ENCODE assay signal across 18 cellular contexts in genomic region chr17:48038687-48039086, GRCh38. TPM values are rescaled to one million over a fixed set of nuclear protein-coding genes. Genes with fewer than 3 reads are reported as not detected.
DNase-seq lines count a peak whose midpoint lies in the region; ATAC-seq and TF ChIP-seq lines count a peak whose summit lies in the region.
"Had no signal": no experiment of that assay in that cellular context is flagged by ENCODE, and none has a peak within 500 bp of the region (broad histone marks: within the 10 kb centered on the region; RNA-seq: fewer than 3 reads in every experiment).

No MANE protein-coding gene starts in this region.

- TF ChIP-seq CTCF in testis (IDR thresholded peaks at IDR 0.05) = no peak

- peaks cover 0 to 12% (median 7%) of the 10 kb centered on the region in 4 donors for H3K4me1 Mint-ChIP-seq in CD4-positive, CD25-positive, alpha-beta regulatory T cell
- H3K4me1 Mint-ChIP-seq in CD8-positive, alpha-beta memory T cell = peaks cover 4 to 15% (median 10%) of the 10 kb centered on the region in 3 donors
- peaks cover 20% of the 10 kb centered on the region for H3K4me1 Mint-ChIP-seq in activated naive CD8-positive, alpha-beta T cell treated with anti-CD3 and anti-CD28 coated beads, Interleukin-2, amount 10 ng/mL, durations not matched to agents 7 days and 5 days
- peaks cover 7 to 10% of the 10 kb centered on the region in 2 donors for H3K4me1 Mint-ChIP-seq in natural killer cell treated with Interleukin-12 subunit alpha and Interleukin-12 subunit beta and Interleukin-15 and Interleukin-18, amount 100 ng/mL, for 72 hours (ENCODE audit: low read depth in 2 of 2)

- H3K27me3 ChIP-seq in CD4-positive, CD25-positive, alpha-beta regulatory T cell (ENCODE audit: control insufficient read depth, insufficient read depth, low read length) = peaks cover 15% of the 10 kb centered on the region
- peaks cover 15% of the 10 kb centered on the region for H3K27me3 ChIP-seq in CD8-positive, alpha-beta memory T cell (ENCODE audit: insufficient read depth, low read length, poor library complexity, severe bottlenecking)
- H3K27me3 ChIP-seq in testis = no peaks in the 10 kb centered on the region
- H3K27me3 ChIP-seq: ascending aorta, foreskin keratinocyte had no signal

- peak overlapping the region in 1 of 3 donors; percentile 18 for H3K27ac Mint-ChIP-seq in CD4-positive, CD25-positive, alpha-beta regulatory T cell
- no peak overlapping the region for H3K27ac Mint-ChIP-seq in CD8-positive, alpha-beta memory T cell
- no peak overlapping the region for H3K27ac Mint-ChIP-seq in activated naive CD8-positive, alpha-beta T cell treated with anti-CD3 and anti-CD28 coated beads, Interleukin-2, amount 10 ng/mL, durations not matched to agents 7 days and 5 days
- peak overlapping the region in 1 of 2 donors; percentile 79 for H3K27ac Mint-ChIP-seq in natural killer cell treated with Interleukin-12 subunit alpha and Interleukin-12 subunit beta and Interleukin-15 and Interleukin-18, amount 100 ng/mL, for 72 hours

- CTCF ChIA-PET in CD8-positive, alpha-beta memory T cell (lab: Charles Lee) = interaction anchor here (1.0 to 4.7 kb wide), 2 partner anchors 10 to 13 kb away, joined by 3 to 47 read pairs; partner anchors contain the start of gene NFE2L1

- no peak overlapping the region for H3K27ac ChIP-seq in CD4-positive, CD25-positive, alpha-beta regulatory T cell (ENCODE audit: insufficient read depth, low read length, poor library complexity, severe bottlenecking)
- no peak overlapping the region for H3K27ac ChIP-seq in CD8-positive, alpha-beta memory T cell (ENCODE audit: low read depth, low read length)
- no peak overlapping the region for H3K27ac ChIP-seq in testis
- H3K27ac ChIP-seq: foreskin keratinocyte, PC-9 had no signal

- H3K4me3 ChIP-seq in CD4-positive, CD25-positive, alpha-beta regulatory T cell (ENCODE audit: low read depth, low read length) = no peak overlapping the region
- no peak overlapping the region for H3K4me3 ChIP-seq in CD8-positive, alpha-beta memory T cell (ENCODE audit: low read length)
- no peak overlapping the region for H3K4me3 ChIP-seq in testis
- H3K4me3 ChIP-seq: HAP-1 had no signal

- peak overlapping the region in 3 of 4 donors; percentile 45 to 87 (median 78) for H3K4me3 Mint-ChIP-seq in CD4-positive, CD25-positive, alpha-beta regulatory T cell
- peak overlapping the region in 4 of 7 donors; percentile 55 to 88 (median 76) for H3K4me3 Mint-ChIP-seq in CD8-positive, alpha-beta memory T cell
- peak overlapping the region; percentile 94 for H3K4me3 Mint-ChIP-seq in activated naive CD8-positive, alpha-beta T cell treated with anti-CD3 and anti-CD28 coated beads, Interleukin-2, amount 10 ng/mL, durations not matched to agents 7 days and 5 days
- H3K4me3 Mint-ChIP-seq in natural killer cell treated with Interleukin-12 subunit alpha and Interleukin-12 subunit beta and Interleukin-15 and Interleukin-18, amount 100 ng/mL, for 72 hours = peak overlapping the region; percentile 78

- H3K36me3 Mint-ChIP-seq in CD4-positive, CD25-positive, alpha-beta regulatory T cell = no peaks in the 10 kb centered on the region
- H3K36me3 Mint-ChIP-seq in CD8-positive, alpha-beta memory T cell = no peaks in the 10 kb centered on the region
- H3K36me3 Mint-ChIP-seq in activated naive CD8-positive, alpha-beta T cell treated with anti-CD3 and anti-CD28 coated beads, Interleukin-2, amount 10 ng/mL, durations not matched to agents 7 days and 5 days = peaks cover 2% of the 10 kb centered on the region
- no peaks in the 10 kb centered on the region for H3K36me3 Mint-ChIP-seq in natural killer cell treated with Interleukin-12 subunit alpha and Interleukin-12 subunit beta and Interleukin-15 and Interleukin-18, amount 100 ng/mL, for 72 hours
- H3K36me3 Mint-ChIP-seq: stimulated activated memory B cell treated with anti-CD40 and anti-IgM and Interleukin-4, amounts not matched to agents 10 μg/mL and 1 μg/mL and 100 μg/mL, for 72 hours had no signal

- intact Hi-C loops in testis (cut with DNase I; ENCODE audit: low total_unique reads) = loop anchor here (5.0 kb wide), 1 partner anchor 34 kb away; no protein-coding TSS in a partner anchor

- peaks cover 14% of the 10 kb centered on the region for H3K4me1 ChIP-seq in CD4-positive, CD25-positive, alpha-beta regulatory T cell (ENCODE audit: control insufficient read depth, insufficient read depth, low read length, poor library complexity, severe bottlenecking)
- H3K4me1 ChIP-seq in CD8-positive, alpha-beta memory T cell (ENCODE audit: insufficient read depth, low read length) = peaks cover 5% of the 10 kb centered on the region
- H3K4me1 ChIP-seq in testis = peaks cover 9% of the 10 kb centered on the region
- H3K4me1 ChIP-seq: HAP-1 had no signal

- TF ChIP-seq POLR2A in testis (IDR thresholded peaks at IDR 0.05) = no peak

- no peak for DNase-seq in CD4-positive, CD25-positive, alpha-beta regulatory T cell
- DNase-seq in CD8-positive, alpha-beta memory T cell = no peak
- DNase-seq in activated naive CD8-positive, alpha-beta T cell treated with anti-CD3 and anti-CD28 coated beads, Interleukin-2, amount 10 ng/mL, durations not matched to agents 7 days and 5 days = no peak
- no peak for DNase-seq in natural killer cell treated with Interleukin-12 subunit alpha and Interleukin-12 subunit beta and Interleukin-15 and Interleukin-18, amount 100 ng/mL, for 72 hours (ENCODE audit: low spot score)
- DNase-seq in NCI-H1694 (lab: John Stamatoyannopoulos, UW) (no peak), testis (no peak)
- DNase-seq: activated gamma-delta T cell treated with Interleukin-2 at 50 U/mL for 16 hours, foreskin keratinocyte, MV-4-11, NCI-H1930, NCI-H2227 treated with DMSO at 0.1 percent for 48 hours, NCI-H82, PC-9, transverse colon had no signal

- H3K9me3 ChIP-seq in CD4-positive, CD25-positive, alpha-beta regulatory T cell (ENCODE audit: control insufficient read depth in 2 of 2, low read length in 2 of 2) = no peaks in the 10 kb centered on the region
- H3K9me3 ChIP-seq in CD8-positive, alpha-beta memory T cell (ENCODE audit: low read length) = no peaks in the 10 kb centered on the region
- no peaks in the 10 kb centered on the region for H3K9me3 ChIP-seq in testis
- H3K9me3 ChIP-seq: ascending aorta, HAP-1, transverse colon had no signal

- POLR2A ChIA-PET in CD8-positive, alpha-beta memory T cell (lab: Charles Lee) = no interaction called here
- POLR2A ChIA-PET in activated naive CD8-positive, alpha-beta T cell treated with anti-CD3 and anti-CD28 coated beads, Interleukin-2, amount 10 ng/mL, durations not matched to agents 7 days and 5 days (lab: Charles Lee) = interaction anchor here (1.4 kb wide), 1 partner anchor 9 kb away, joined by 5 read pairs; the partner anchor contains the start of gene NFE2L1

- H3K9me3 Mint-ChIP-seq in CD4-positive, CD25-positive, alpha-beta regulatory T cell = peaks cover 0 to 1% (median 0%) of the 10 kb centered on the region in 7 donors
- H3K9me3 Mint-ChIP-seq in CD8-positive, alpha-beta memory T cell = no peaks in the 10 kb centered on the region
- no peaks in the 10 kb centered on the region for H3K9me3 Mint-ChIP-seq in activated naive CD8-positive, alpha-beta T cell treated with anti-CD3 and anti-CD28 coated beads, Interleukin-2, amount 10 ng/mL, durations not matched to agents 7 days and 5 days
- H3K9me3 Mint-ChIP-seq in natural killer cell treated with Interleukin-12 subunit alpha and Interleukin-12 subunit beta and Interleukin-15 and Interleukin-18, amount 100 ng/mL, for 72 hours = no peaks in the 10 kb centered on the region
- H3K9me3 Mint-ChIP-seq: stimulated activated memory B cell treated with anti-CD40 and anti-IgM and Interleukin-4, amounts not matched to agents 10 μg/mL and 1 μg/mL and 100 μg/mL, for 72 hours had no signal

- no peak for ATAC-seq in CD4-positive, CD25-positive, alpha-beta regulatory T cell (ENCODE audit: low read depth in 2 of 2)
- no peak for ATAC-seq in activated naive CD8-positive, alpha-beta T cell treated with anti-CD3 and anti-CD28 coated beads, Interleukin-2, amount 10 ng/mL, durations not matched to agents 7 days and 5 days (ENCODE audit: low read depth)
- ATAC-seq in natural killer cell treated with Interleukin-12 subunit alpha and Interleukin-12 subunit beta and Interleukin-15 and Interleukin-18, amount 100 ng/mL, for 72 hours = no peak
- ATAC-seq in HG03175 (IDR thresholded peaks at IDR 0.05; ENCODE audit: unreplicated experiment) = no peak
- ATAC-seq: foreskin keratinocyte; stimulated activated memory B cell treated with anti-CD40 and anti-IgM and Interleukin-4, amounts not matched to agents 10 μg/mL and 1 μg/mL and 100 μg/mL, for 72 hours had no signal

- WGBS in testis, 2 donors = 86 to 94% methylated on average over 2 of the region's 2 CpGs

- H3K27me3 Mint-ChIP-seq in CD4-positive, CD25-positive, alpha-beta regulatory T cell = peaks cover 59% of the 10 kb centered on the region
- H3K27me3 Mint-ChIP-seq in CD8-positive, alpha-beta memory T cell = peaks cover 24 to 27% of the 10 kb centered on the region in 2 donors
- H3K27me3 Mint-ChIP-seq in activated naive CD8-positive, alpha-beta T cell treated with anti-CD3 and anti-CD28 coated beads, Interleukin-2, amount 10 ng/mL, durations not matched to agents 7 days and 5 days = peaks cover 18% of the 10 kb centered on the region
- H3K27me3 Mint-ChIP-seq in natural killer cell treated with Interleukin-12 subunit alpha and Interleukin-12 subunit beta and Interleukin-15 and Interleukin-18, amount 100 ng/mL, for 72 hours = peaks cover 0 to 5% of the 10 kb centered on the region in 2 donors

- no peaks in the 10 kb centered on the region for H3K36me3 ChIP-seq in CD4-positive, CD25-positive, alpha-beta regulatory T cell (ENCODE audit: control insufficient read depth, insufficient read depth, low read length)
- H3K36me3 ChIP-seq in CD8-positive, alpha-beta memory T cell (ENCODE audit: insufficient read depth, low read length) = no peaks in the 10 kb centered on the region
- H3K36me3 ChIP-seq in testis (ENCODE audit: low read depth, missing control alignments) = no peaks in the 10 kb centered on the region
- H3K36me3 ChIP-seq: ascending aorta, HAP-1, transverse colon had no signal

RNA-seq across cellular contexts. Expression of gene COPZ2, which starts 1.1 kb away (rescaled TPM):
- 0.59 TPM for total RNA-seq in CD4-positive, CD25-positive, alpha-beta regulatory T cell
- polyA plus RNA-seq in CD4-positive, CD25-positive, alpha-beta regulatory T cell = 1 to 10 TPM in 3 of 4 donors, under 1 TPM in 1; 0.55 to 4.1 (median 2.6) TPM
- 1 to 10 TPM; 7.6 to 8.3 TPM for total RNA-seq in CD8-positive, alpha-beta memory T cell
- 3.3 TPM for polyA plus RNA-seq in CD8-positive, alpha-beta memory T cell
- 1 to 10 TPM; 6.1 to 8.8 TPM for total RNA-seq in activated naive CD8-positive, alpha-beta T cell treated with anti-CD3 and anti-CD28 coated beads, Interleukin-2, amount 10 ng/mL, durations not matched to agents 7 days and 5 days
- total RNA-seq in natural killer cell treated with Interleukin-12 subunit alpha and Interleukin-12 subunit beta and Interleukin-15 and Interleukin-18, amount 100 ng/mL, for 72 hours = 10 to 100 TPM; 14.9 to 32.9 TPM
- total RNA-seq in testis = 10 to 100 TPM; 13.2 to 14.7 TPM
- 47.6 TPM for polyA plus RNA-seq in testis (ENCODE audit: insufficient read depth, low read depth, low replicate concordance)

RNA-seq across cellular contexts. Expression of gene NFE2L1, which starts 9.5 kb away (rescaled TPM):
- total RNA-seq in CD4-positive, CD25-positive, alpha-beta regulatory T cell = 41.0 TPM
- polyA plus RNA-seq in CD4-positive, CD25-positive, alpha-beta regulatory T cell = 1 to 10 TPM; 6.7 to 9.9 (median 7.3) TPM
- 10 to 100 TPM; 94.5 to 98.4 TPM for total RNA-seq in CD8-positive, alpha-beta memory T cell
- 13.1 TPM for polyA plus RNA-seq in CD8-positive, alpha-beta memory T cell
- 10 to 100 TPM; 62.2 to 63.1 TPM for total RNA-seq in activated naive CD8-positive, alpha-beta T cell treated with anti-CD3 and anti-CD28 coated beads, Interleukin-2, amount 10 ng/mL, durations not matched to agents 7 days and 5 days
- total RNA-seq in natural killer cell treated with Interleukin-12 subunit alpha and Interleukin-12 subunit beta and Interleukin-15 and Interleukin-18, amount 100 ng/mL, for 72 hours = 100 to 1,000 TPM; 103 to 153 TPM
- total RNA-seq in testis = 100 to 1,000 TPM; 180 to 199 TPM
- polyA plus RNA-seq in testis (ENCODE audit: insufficient read depth, low read depth, low replicate concordance) = 193 TPM
